8 cellular contexts compared by ENCODE assay signal in genomic region chr12:122081108-122081696, GRCh38. TPM values are rescaled to one million over a fixed set of nuclear protein-coding genes. Genes with fewer than 3 reads are reported as not detected.
DNase-seq lines count a peak whose midpoint lies in the region; ATAC-seq, FAIRE-seq and TF ChIP-seq lines count a peak whose summit lies in the region.

No MANE protein-coding gene starts in this region.

- H2BK120ac ChIP-seq in H1 (replicated peaks; ENCODE audit: low read depth, low read length) = no peak overlapping the region

- in situ Hi-C loops in G401 (cut with HindIII; ENCODE audit: low sequenced_read_pairs) = no loop called here

- H3K4me1 Mint-ChIP-seq in nephron = peaks cover 54% of the 10 kb centered on the region

- H3K4me3 ChIP-seq in Peyer's patch (peak overlapping the region; percentile 71 to 93 (median 81)), H1 (ENCODE audit: extremely low read depth in 1 of 4, insufficient read depth in 2 of 4, low read depth in 3 of 4, low read length in 4 of 4) (no peak overlapping the region)

- 0 out of 7 replicates have a peak overlapping the region, but pooled peaks of 1 of the 4 experiments have one; percentile 10 for H3K9ac ChIP-seq in H1 (replicated peaks in 1 of 4; ENCODE audit: extremely low read depth in 1 of 4, low read depth in 3 of 4, low read length in 3 of 4)

- H3K9me3 ChIP-seq in Peyer's patch = no peaks in the 10 kb centered on the region
- H3K9me3 ChIP-seq in H1 (ENCODE audit: insufficient read depth in 2 of 2, low read depth in 1 of 2, low read length in 1 of 2) = no peaks in the 10 kb centered on the region

- peak; percentile 67 for DNase-seq in EH (ENCODE audit: low read depth)
- peak in 1 of 3 donors; percentile 55 for DNase-seq in Peyer's patch
- no peak for DNase-seq in H1 (ENCODE audit: low read depth in 1 of 2, low spot score in 2 of 2)
- DNase-seq in G401 (ENCODE audit: low spot score) = no peak
- DNase-seq in H4 (ENCODE audit: low spot score) = no peak
- no peak for DNase-seq in NCI-H526 treated with DMSO at 0.1 percent for 48 hours (lab: John Stamatoyannopoulos, UW)

- ATAC-seq in HG03469 (IDR thresholded peaks at IDR 0.05; ENCODE audit: unreplicated experiment) = no peak

- peak overlapping the region in 1 of 2 experiments; percentile 98; a peak in 1 of 4 replicates for H3K4me2 ChIP-seq in H1 (ENCODE audit: insufficient read depth in 1 of 2, low read depth in 2 of 2, low read length in 2 of 2)

- POLR2A ChIA-PET in H1 (lab: Charles Lee; ENCODE audit: partially characterized antibody) = interaction anchor here (0.9 to 2.5 kb wide), 9 partner anchors 8 to 193 kb away, joined by 3 to 15 read pairs (median 4); partner anchors contain the start of gene PSMD9

- H3K4me1 ChIP-seq in Peyer's patch (peaks cover 4 to 58% (median 25%) of the 10 kb centered on the region in 4 donors), H1 (replicated peaks in 1 of 4; ENCODE audit: control insufficient read depth in 3 of 4, insufficient read depth in 4 of 4, low read length in 3 of 4) (peaks cover 4 to 8% (median 5%) of the 10 kb centered on the region in 4 experiments; a peak in 5 of 7 replicates)

- no peak for TF ChIP-seq POLR2A in Peyer's patch (IDR thresholded peaks at IDR 0.05)
- TF ChIP-seq POLR2A in H1 (IDR thresholded peaks at IDR 0.05; ENCODE audit: control extremely low read depth in 1 of 2, low read depth in 2 of 2, low read length in 2 of 2) = no peak

- no peak overlapping the region for H2BK20ac ChIP-seq in H1 (ENCODE audit: low read length)

- H2AFZ ChIP-seq in H1 (ENCODE audit: low read length) = no peak overlapping the region

- H2BK5ac ChIP-seq in H1 (ENCODE audit: low read depth, low read length) = no peak overlapping the region

- peaks cover 27% of the 10 kb centered on the region for H3K36me3 Mint-ChIP-seq in nephron (ENCODE audit: low read depth)

- H3K14ac ChIP-seq in H1 (ENCODE audit: insufficient read length) = no peak overlapping the region

- H3K9me3 Mint-ChIP-seq in nephron = no peaks in the 10 kb centered on the region

- H3K79me1 ChIP-seq in H1 (ENCODE audit: low read depth, low read length) = peaks cover 11% of the 10 kb centered on the region; the same call in 1 of the 2 replicates

- H2AK5ac ChIP-seq in H1 (ENCODE audit: low read depth, low read length) = peak overlapping the region; percentile 82; the same call in 1 of the 2 replicates

- H3K4ac ChIP-seq in H1 (replicated peaks; ENCODE audit: insufficient read length, low read depth, low read length) = no peak overlapping the region

- H3K23me2 ChIP-seq in H1 (ENCODE audit: low read depth, low read length) = peaks cover 13% of the 10 kb centered on the region; the same call in 1 of the 2 replicates

- H3K36me3 ChIP-seq in Peyer's patch (peaks cover 0 to 14% (median 0%) of the 10 kb centered on the region in 3 donors), H1 (ENCODE audit: control insufficient read depth in 2 of 4, insufficient read depth in 4 of 4, low read length in 3 of 4) (peaks cover 0 to 5% (median 0%) of the 10 kb centered on the region in 4 experiments; a peak in 2 of 8 replicates)

- H3K23ac ChIP-seq in H1 (ENCODE audit: insufficient read length) = no peak overlapping the region

- H3K18ac ChIP-seq in H1 (ENCODE audit: extremely low read depth, low read length) = no peak overlapping the region

- H3K27ac Mint-ChIP-seq in nephron = peak overlapping the region; percentile 85 to 89 (median 86)

- no peak overlapping the region for H3K56ac ChIP-seq in H1 (replicated peaks; ENCODE audit: insufficient read length, low read depth, low read length)

- H3K27me3 Mint-ChIP-seq in nephron (ENCODE audit: low read depth) = no peaks in the 10 kb centered on the region

- TF ChIP-seq CTCF in Peyer's patch (IDR thresholded peaks at IDR 0.05) (no peak), H1 (IDR thresholded peaks at IDR 0.05; ENCODE audit: control extremely low read depth in 1 of 3, insufficient read depth in 1 of 3, low read depth in 1 of 3, low read length in 3 of 3) (no peak), nephron (IDR thresholded peaks at IDR 0.05; ENCODE audit: unreplicated experiment in 3 of 3) (no peak)

- H3K27ac ChIP-seq in Peyer's patch (peak overlapping the region; percentile 80 to 91 (median 84)), H1 (ENCODE audit: low read depth, low read length) (no peak overlapping the region)

- H3K79me2 ChIP-seq in H1 (ENCODE audit: control insufficient read depth in 1 of 2, insufficient read depth in 2 of 2, low read length in 2 of 2) = peaks cover 4 to 21% of the 10 kb centered on the region in 2 experiments; a peak in 3 of 4 replicates

- peaks cover 0 to 4% of the 10 kb centered on the region in 2 experiments for H4K20me1 ChIP-seq in H1 (replicated peaks in 1 of 2; ENCODE audit: control insufficient read depth in 1 of 2, insufficient read depth in 2 of 2, low read length in 2 of 2)

- no peak for TF ChIP-seq EP300 in H1 (IDR thresholded peaks at IDR 0.05; ENCODE audit: borderline replicate concordance in 1 of 2, low read depth in 2 of 2, low read length in 2 of 2)

- H4K5ac ChIP-seq in H1 (ENCODE audit: insufficient read length, low read depth, low read length) = no peak overlapping the region

- 91% methylated on average over 9 of the region's 9 CpGs; no CpG with 5 or more reads in 1 of the 2 experiments for WGBS in H1 (ENCODE audit: extremely low coverage in 1 of 2, insufficient coverage in 1 of 2, insufficient read length in 1 of 2, insufficient replicate concordance in 2 of 2, low coverage in 1 of 2, low lambda C conversion rate in 2 of 2, missing lambda C conversion rate in 1 of 2), 2 experiments

- H3K27me3 ChIP-seq in Peyer's patch (no peaks in the 10 kb centered on the region), H1 (replicated peaks in 1 of 4; ENCODE audit: control insufficient read depth in 3 of 4, extremely low read depth in 1 of 4, insufficient read depth in 3 of 4, low read length in 3 of 4) (peaks cover 4 to 21% (median 19%) of the 10 kb centered on the region in 4 experiments; a peak in 6 of 7 replicates)

- TF ChIP-seq RAD21 in H1 (IDR thresholded peaks at IDR 0.05 in 1 of 2, conservative IDR thresholded peaks at IDR 0.05 in 1 of 2; ENCODE audit: low read depth in 2 of 2, low read length in 2 of 2) = no peak

- FAIRE-seq in H1 (lab: Jason Lieb, UNC) = no peak

- no peak overlapping the region for H4K8ac ChIP-seq in H1 (ENCODE audit: extremely low read depth, insufficient read depth, low read length)

- H2BK15ac ChIP-seq in H1 (ENCODE audit: low read length) = no peak overlapping the region

- H4K91ac ChIP-seq in H1 (replicated peaks; ENCODE audit: insufficient read length, low read length) = no peak overlapping the region

- H3K4me3 Mint-ChIP-seq in nephron = peak overlapping the region; percentile 86 to 92 (median 88)

- CTCF ChIA-PET in H1 (lab: Charles Lee; ENCODE audit: partially characterized antibody) = interaction anchor here (1.0 to 3.8 kb wide), 10 partner anchors 11 to 110 kb away, joined by 3 to 26 read pairs (median 4); no protein-coding TSS in a partner anchor

- 0 out of 2 replicates have a peak overlapping the region, but pooled peaks have one; percentile 50 for H2BK12ac ChIP-seq in H1 (ENCODE audit: low read depth, low read length)

TF ChIP-seq in H1, 55 proteins besides CTCF, POLR2A, EP300 and RAD21 (continues in another document):
- TF ChIP-seq KDM1A (IDR thresholded peaks at IDR 0.05; ENCODE audit: borderline replicate concordance, low read length) (no peak), SUZ12 (IDR thresholded peaks at IDR 0.05; ENCODE audit: low read length) (no peak), CEBPB (IDR thresholded peaks at IDR 0.05; ENCODE audit: low read depth, low read length) (no peak), EGR1 (IDR thresholded peaks at IDR 0.05; ENCODE audit: borderline replicate concordance, low read depth, low read length) (no peak), SIN3A (conservative IDR thresholded peaks at IDR 0.05 in 1 of 2, IDR thresholded peaks at IDR 0.05 in 1 of 2; ENCODE audit: low read depth in 1 of 2, low read length in 2 of 2) (no peak), POU5F1 (IDR thresholded peaks at IDR 0.05; ENCODE audit: low read depth, low read length) (no peak), ZNF274 (IDR thresholded peaks at IDR 0.05; ENCODE audit: borderline replicate concordance, extremely low read depth, low read length) (no peak), MAX (IDR thresholded peaks at IDR 0.05) (no peak), BCL11A (IDR thresholded peaks at IDR 0.05; ENCODE audit: low read depth in 2 of 2, low read length in 2 of 2) (no peak), RFX5 (IDR thresholded peaks at IDR 0.05; ENCODE audit: borderline replicate concordance, low read depth, low read length) (no peak)

RNA-seq across cellular contexts. Expression of gene MLXIP, which starts 2.6 kb away (rescaled TPM):
- total RNA-seq in Peyer's patch = 100 to 1,000 TPM in 2 of 4 donors, 10 to 100 TPM in 2; 41.5 to 157 (median 98.3) TPM
- total RNA-seq in H1 (2021; fragmentation: NEBNext Ultra II Directional; extraction: Animal tissue kit (Norgen Biotek cat#: 25700)) = 40.4 and 40.5 TPM in 2 replicates
- polyA plus RNA-seq in H1 (2011; rRNA removed) = 5.5 and 13.2 TPM in 2 replicates
- 4.1 TPM for polyA plus RNA-seq in H1 (2011; cell fraction: cytosol; rRNA removed)
- 18.6 TPM for polyA plus RNA-seq in H1 (2011; cell fraction: nucleus; rRNA removed)
- polyA plus RNA-seq in H1 (2012, experiment 1 of 2) = 15.2 to 19.4 TPM (median 18.9 TPM) in 4 replicates
- polyA plus RNA-seq in H1 (2012, experiment 2 of 2) = 13.9 TPM
- 33.1 TPM for polyA plus RNA-seq in H1 (2013, experiment 1 of 2)
- polyA plus RNA-seq in H1 (2013, experiment 2 of 2) = 33.0 TPM
- polyA minus RNA-seq in H1 (2011; rRNA and poly(A)+ RNA removed) = 10.0 and 15.5 TPM in 2 replicates
- polyA minus RNA-seq in H1 (2011; cell fraction: cytosol; rRNA and poly(A)+ RNA removed) = 23.0 TPM
- 35.1 TPM for polyA minus RNA-seq in H1 (2011; cell fraction: nucleus; rRNA and poly(A)+ RNA removed)
- total RNA-seq in G401 (2014; rRNA removed; shearing (Covaris generic)) = 4.3 and 4.6 TPM in 2 replicates
- 4.3 and 5.0 TPM in 2 replicates for total RNA-seq in H4 (2014; rRNA removed; shearing (Covaris generic))

RNA-seq across cellular contexts. Expression of gene BCL7A, which starts 59.5 kb away (rescaled TPM):
- 10 to 100 TPM in 1 of 4 donors, 1 to 10 TPM in 3; 3.3 to 23.9 (median 4.4) TPM for total RNA-seq in Peyer's patch
- total RNA-seq in H1 (2021; fragmentation: NEBNext Ultra II Directional; extraction: Animal tissue kit (Norgen Biotek cat#: 25700)) = 12.7 and 13.6 TPM in 2 replicates
- 11.9 and 13.9 TPM in 2 replicates for polyA plus RNA-seq in H1 (2011; rRNA removed)
- 10.4 TPM for polyA plus RNA-seq in H1 (2011; cell fraction: cytosol; rRNA removed)
- polyA plus RNA-seq in H1 (2011; cell fraction: nucleus; rRNA removed) = 12.9 TPM
- 10.9 to 13.5 TPM (median 11.5 TPM) in 4 replicates for polyA plus RNA-seq in H1 (2012, experiment 1 of 2)
- polyA plus RNA-seq in H1 (2012, experiment 2 of 2) = 7.6 TPM
- polyA plus RNA-seq in H1 (2013, experiment 1 of 2) = 6.2 TPM
- polyA plus RNA-seq in H1 (2013, experiment 2 of 2) = 6.1 TPM
- 11.8 and 13.5 TPM in 2 replicates for polyA minus RNA-seq in H1 (2011; rRNA and poly(A)+ RNA removed)
- polyA minus RNA-seq in H1 (2011; cell fraction: cytosol; rRNA and poly(A)+ RNA removed) = 10.1 TPM
- 11.5 TPM for polyA minus RNA-seq in H1 (2011; cell fraction: nucleus; rRNA and poly(A)+ RNA removed)
- total RNA-seq in G401 (2014; rRNA removed; shearing (Covaris generic)) = 10.6 and 16.1 TPM in 2 replicates
- 1.5 and 1.8 TPM in 2 replicates for total RNA-seq in H4 (2014; rRNA removed; shearing (Covaris generic))

Comparison
In these comparisons a context has a peak if more than half of its experiments do, and no peak if none do; other contexts are left out.
1. H3K4me3 ChIP-seq: peak in Peyer's patch (4 of 4); none in H1 (0 of 4).